Comparison of ENCODE assay signal across 12 cellular contexts in the genomic region with DNA sequence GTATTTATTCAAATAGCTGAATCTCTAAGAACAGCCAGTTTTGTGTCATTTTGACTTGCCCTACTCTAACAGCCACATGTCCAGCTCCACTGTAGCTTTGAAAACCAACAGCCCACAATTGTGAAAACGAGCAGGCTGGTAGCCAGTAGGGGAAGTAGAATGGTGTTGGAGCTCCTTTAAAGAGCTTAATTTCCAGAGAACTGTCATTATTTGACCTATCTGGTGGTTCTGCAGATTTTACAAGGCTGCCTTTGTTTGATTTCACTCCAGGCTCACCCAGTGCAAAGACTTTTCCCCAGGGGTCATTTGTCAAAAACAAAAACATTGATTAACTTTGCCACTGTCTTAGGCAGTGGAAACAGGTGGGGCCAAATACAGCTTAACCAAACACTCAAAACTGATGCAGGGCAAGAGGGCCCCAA. TPM values are rescaled to one million over a fixed set of nuclear protein-coding genes. Genes with fewer than 3 reads are reported as not detected.
DNase-seq lines count a peak whose midpoint lies in the region; TF ChIP-seq lines count a peak whose summit lies in the region.
"Had no signal": no experiment of that assay in that cellular context is flagged by ENCODE, and none has a peak within 500 bp of the region (broad histone marks: within the 10 kb centered on the region; RNA-seq: fewer than 3 reads in every experiment).

No MANE protein-coding gene starts in this region.

- peaks cover 0 to 4% (median 0%) of the 10 kb centered on the region in 4 donors for H3K9me3 ChIP-seq in liver (ENCODE audit: control insufficient read depth in 4 of 4, low read length in 3 of 4)
- H3K9me3 ChIP-seq in subcutaneous abdominal adipose tissue (ENCODE audit: control insufficient read depth in 5 of 5, low read length in 5 of 5) = peaks cover 0 to 3% (median 0%) of the 10 kb centered on the region in 5 donors
- H3K9me3 ChIP-seq: A549 had no signal

- no peaks in the 10 kb centered on the region for H3K36me3 ChIP-seq in liver (ENCODE audit: control insufficient read depth in 4 of 4, insufficient read depth in 3 of 4, low read depth in 1 of 4, low read length in 3 of 4)
- no peaks in the 10 kb centered on the region for H3K36me3 ChIP-seq in subcutaneous abdominal adipose tissue (ENCODE audit: control insufficient read depth in 5 of 5, insufficient read depth in 5 of 5, low read length in 5 of 5)

- H3K4me1 ChIP-seq in liver (ENCODE audit: control insufficient read depth in 4 of 4, insufficient read depth in 4 of 4, low read length in 3 of 4) (peaks cover 0 to 17% (median 9%) of the 10 kb centered on the region in 4 donors), subcutaneous abdominal adipose tissue (ENCODE audit: control insufficient read depth in 5 of 5, insufficient read depth in 5 of 5, low read length in 5 of 5) (peaks cover 2 to 24% (median 18%) of the 10 kb centered on the region in 5 donors)

- DNase-seq in NCI-H2227 (lab: John Stamatoyannopoulos, UW; ENCODE audit: unreplicated experiment) (peak; percentile 11), NCI-H2227 treated with DMSO at 0.1 percent for 48 hours (lab: John Stamatoyannopoulos, UW) (no peak), SK-MEL-5 (ENCODE audit: low read depth, low spot score) (peak; percentile 58), NCI-H510A (lab: John Stamatoyannopoulos, UW) (no peak), NCI-H2171 treated with DMSO at 0.1 percent for 48 hours (lab: John Stamatoyannopoulos, UW) (no peak), GDM1 (lab: John Stamatoyannopoulos, UW) (no peak)
- DNase-seq: mammary epithelial cell; PC-9; stimulated activated naive CD8-positive, alpha-beta T cell treated with anti-CD3 and anti-CD28 coated beads, Interleukin-15, Interleukin-2, amounts not matched to agents 100 U/mL and 50 U/mL, for 24 hours had no signal

- H3K27ac ChIP-seq in liver (ENCODE audit: low read depth in 1 of 2, low read length in 2 of 2) (peak overlapping the region; percentile 32 to 71), subcutaneous abdominal adipose tissue (ENCODE audit: low read depth, low read length) (peak overlapping the region; percentile 19)
- H3K27ac ChIP-seq: A549, PC-9 had no signal

- no peaks in the 10 kb centered on the region for H3K27me3 ChIP-seq in liver (ENCODE audit: control insufficient read depth in 4 of 4, insufficient read depth in 4 of 4, low read length in 3 of 4)
- H3K27me3 ChIP-seq in subcutaneous abdominal adipose tissue (ENCODE audit: control insufficient read depth in 5 of 5, insufficient read depth in 4 of 5, low read length in 5 of 5) = no peaks in the 10 kb centered on the region

- WGBS in liver = 16% methylated on average over 1 of the region's 1 CpG

- peak in 1 of 2 donors; percentile 16 for TF ChIP-seq RAD21 in liver (IDR thresholded peaks at IDR 0.05)

- in situ Hi-C loops in SK-MEL-5 (cut with HindIII; ENCODE audit: low pct_unique_long_range_greater_than_20kb, low sequenced_read_pairs) = no loop called here

- no peak for TF ChIP-seq CTCF in liver (IDR thresholded peaks at IDR 0.05; ENCODE audit: low read depth, low read length, missing input control)

- peak overlapping the region in 1 of 2 donors; percentile 55 for H3K9ac ChIP-seq in liver (ENCODE audit: low read depth in 1 of 2, low read length in 2 of 2)
- no peak overlapping the region for H3K9ac ChIP-seq in subcutaneous abdominal adipose tissue (ENCODE audit: low read length in 5 of 5)

- H3K4me3 ChIP-seq in liver (ENCODE audit: low read depth in 1 of 3, low read length in 3 of 3) = no peak overlapping the region
- H3K4me3 ChIP-seq in subcutaneous abdominal adipose tissue (ENCODE audit: low read depth in 1 of 5, low read length in 5 of 5) = no peak overlapping the region
- H3K4me3 ChIP-seq: A549, PC-9 had no signal

TF ChIP-seq in liver, 16 proteins besides CTCF, POLR2A, EP300 and RAD21:
- TF ChIP-seq SP1 (IDR thresholded peaks at IDR 0.05) (peak; percentile 58), YY1 (IDR thresholded peaks at IDR 0.05) (peak; percentile 51), HNF4A (conservative IDR thresholded peaks at IDR 0.05) (peak; percentile 42 to 75), EGR1 (IDR thresholded peaks at IDR 0.05; ENCODE audit: low read depth in 2 of 2) (no peak), RXRA (IDR thresholded peaks at IDR 0.05) (peak; percentile 7 to 52), FOXA1 (IDR thresholded peaks at IDR 0.05) (no peak)

RNA-seq across cellular contexts. Expression of gene PJA2, which starts 3.2 kb away (rescaled TPM):
- 29.1 and 30.1 TPM in 2 replicates for total RNA-seq in SK-MEL-5 (2014; rRNA removed; shearing (Covaris generic))
- polyA plus RNA-seq in SK-MEL-5 (2015; cell fraction: cytosol; rRNA removed) = 28.8 and 36.8 TPM in 2 replicates
- polyA plus RNA-seq in SK-MEL-5 (2015; cell fraction: nucleus; rRNA removed) = 20.8 and 24.4 TPM in 2 replicates
- 10 to 100 TPM; 59.1 to 69.2 TPM for total RNA-seq in liver
- polyA plus RNA-seq in liver = 10 to 100 TPM; 23.6 to 26.5 TPM

Comparison
In these comparisons a context has a peak if more than half of its experiments do, and no peak if none do; other contexts are left out.
1. DNase-seq: peak in NCI-H2227 (single experiment) and SK-MEL-5 (single experiment); none in NCI-H2227 treated with DMSO at 0.1 percent for 48 hours (single experiment), NCI-H510A (single experiment), NCI-H2171 treated with DMSO at 0.1 percent for 48 hours (single experiment) and GDM1 (single experiment).